Comparison of ENCODE assay signal across 8 cellular contexts in the genomic region with DNA sequence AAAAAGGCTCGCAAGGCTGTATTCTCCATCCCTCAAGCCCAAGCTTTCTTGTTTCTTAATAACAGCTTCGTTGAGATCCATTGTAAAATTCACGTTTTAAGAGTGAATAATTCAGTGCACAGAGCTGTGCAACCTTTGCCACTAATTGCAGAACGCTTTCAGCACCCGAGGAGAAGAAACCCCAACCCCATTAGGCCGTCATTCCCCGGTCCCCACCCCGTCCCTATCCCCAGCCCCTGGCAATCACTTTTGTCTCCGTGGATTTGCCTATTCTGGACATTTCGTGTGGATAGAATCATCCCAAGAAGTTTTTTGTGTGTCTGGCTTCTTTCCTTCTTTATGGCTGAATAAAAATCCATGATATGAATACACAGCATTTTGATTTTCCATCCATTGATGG. TPM values are rescaled to one million over a fixed set of nuclear protein-coding genes. Genes with fewer than 3 reads are reported as not detected.
DNase-seq lines count a peak whose midpoint lies in the region; ATAC-seq, FAIRE-seq and TF ChIP-seq lines count a peak whose summit lies in the region.
"Not testable (repeated sequence)": the region's sequence is repeated elsewhere in the genome, so short reads cannot be mapped to it uniquely, and the experiment has no call there.

No MANE protein-coding gene starts in this region.

- CTCF ChIA-PET in HCT116 (lab: Charles Lee): not testable (repeated sequence)

- not testable (repeated sequence) for TF ChIP-seq CTCF in AG10803 (conservative IDR thresholded peaks at IDR 0.05; ENCODE audit: low read length); HCT116 (IDR thresholded peaks at IDR 0.05 in 2 of 3, conservative IDR thresholded peaks at IDR 0.05 in 1 of 3; ENCODE audit: borderline replicate concordance in 1 of 3, insufficient read depth in 1 of 3, low read depth in 2 of 3, low read length in 2 of 3); OCI-LY1 (IDR thresholded peaks at IDR 0.05; ENCODE audit: low read length); astrocyte of the cerebellum (IDR thresholded peaks at IDR 0.05; ENCODE audit: low read depth, low read length, missing control alignments); kidney (IDR thresholded peaks at IDR 0.05; ENCODE audit: borderline replicate concordance, extremely low read depth, insufficient read depth); omental fat pad (IDR thresholded peaks at IDR 0.05)

- H2AFZ ChIP-seq in HCT116 (ENCODE audit: low read depth, low read length, poor library complexity, severe bottlenecking); OCI-LY1 (ENCODE audit: low read length): not testable (repeated sequence)

- H3K9ac ChIP-seq in HCT116 (ENCODE audit: low read length) (peak overlapping the region; percentile 50), OCI-LY1 (ENCODE audit: low read length) (peak overlapping the region; percentile 43; the same call in 1 of the 2 replicates), kidney (ENCODE audit: low read length in 2 of 2) (peak overlapping the region in 1 of 2 donors; percentile 61)
- not testable (repeated sequence) for H3K9ac ChIP-seq in stomach smooth muscle (ENCODE audit: low read length in 2 of 2)

- peak overlapping the region; percentile 54 for H3K4me3 ChIP-seq in AG10803 (ENCODE audit: low read length)
- peak overlapping the region; percentile 32 to 42; a peak in 3 of 4 replicates for H3K4me3 ChIP-seq in HCT116 (replicated peaks in 1 of 2; ENCODE audit: low read depth in 1 of 2, low read length in 2 of 2)
- peak overlapping the region; percentile 52 for H3K4me3 ChIP-seq in OCI-LY1 (ENCODE audit: low read depth, low read length, poor library complexity, severe bottlenecking)
- peak overlapping the region; percentile 37 for H3K4me3 ChIP-seq in astrocyte of the cerebellum (ENCODE audit: low read depth, low read length)
- peak overlapping the region; percentile 42 to 57 for H3K4me3 ChIP-seq in kidney (ENCODE audit: low read length in 2 of 2)
- H3K4me3 ChIP-seq in stomach smooth muscle (ENCODE audit: low read length in 2 of 2): not testable (repeated sequence)

- H3K4me1 ChIP-seq in HCT116 (ENCODE audit: control insufficient read depth in 1 of 2, insufficient read depth in 2 of 2, low read length in 2 of 2); OCI-LY1 (ENCODE audit: insufficient read depth, low read length, severe bottlenecking); kidney (ENCODE audit: control insufficient read depth in 1 of 2, insufficient read depth in 1 of 2, low read depth in 1 of 2, low read length in 2 of 2); stomach smooth muscle (ENCODE audit: control insufficient read depth, insufficient read depth, low read length): not testable (repeated sequence)

- intact Hi-C loops in HCT116 (cut with micrococcal nuclease); kidney (cut with DNase I): not testable (repeated sequence)

- BruUV-seq in HCT116 (replicated peaks; lab: Mats Ljungman, UMichigan): TSS peak; percentile 83

- H3K9me3 ChIP-seq in HCT116 (ENCODE audit: control insufficient read depth in 1 of 2, insufficient read depth in 1 of 2, low read depth in 1 of 2, low read length in 2 of 2); OCI-LY1 (ENCODE audit: low read length); kidney (ENCODE audit: control insufficient read depth in 1 of 2, low read length in 2 of 2); stomach smooth muscle (ENCODE audit: control insufficient read depth in 2 of 2, low read length in 2 of 2): not testable (repeated sequence)

- in situ Hi-C loops in astrocyte of the cerebellum (cut with HindIII; ENCODE audit: low sequenced_read_pairs): not testable (repeated sequence)

- not testable (repeated sequence) for H3K27me3 ChIP-seq in HCT116 (ENCODE audit: insufficient read depth, low read length); OCI-LY1 (ENCODE audit: insufficient read depth, low read length); stomach smooth muscle (ENCODE audit: control insufficient read depth in 1 of 2, insufficient read depth in 2 of 2, low read length in 2 of 2)

- not testable (repeated sequence) for TF ChIP-seq POLR2A in HCT116 (IDR thresholded peaks at IDR 0.05; ENCODE audit: borderline replicate concordance, extremely low read depth, insufficient read depth, insufficient read length)

- RAD21 ChIA-PET in HCT116 (lab: Charles Lee; ENCODE audit: low non-redundant PET in 1 of 2, low total read pairs in 2 of 2, uncharacterized antibody in 2 of 2, unreplicated experiment in 2 of 2): not testable (repeated sequence)

- not testable (repeated sequence) for DNase-seq in AG10803 (ENCODE audit: low read depth); HCT116 (ENCODE audit: low read depth, low spot score); astrocyte of the cerebellum (ENCODE audit: low read depth); kidney; omental fat pad (ENCODE audit: low spot score)

- ATAC-seq in HCT116: peak; percentile 6; the same call in 1 of the 2 replicates
- ATAC-seq in esophagus mucosa: peak; percentile 6
- peak; percentile 4 for ATAC-seq in omental fat pad (ENCODE audit: low FRiP score)

- POLR2A ChIA-PET in HCT116 (lab: Charles Lee): not testable (repeated sequence)

- not testable (repeated sequence) for H3F3A ChIP-seq in OCI-LY1 (ENCODE audit: insufficient read depth, low read length)

- not testable (repeated sequence) for H3K36me3 ChIP-seq in HCT116 (ENCODE audit: control insufficient read depth in 1 of 2, insufficient read depth in 2 of 2, low read length in 2 of 2); OCI-LY1 (ENCODE audit: insufficient read depth, low read length); kidney (ENCODE audit: control insufficient read depth in 1 of 2, insufficient read depth in 2 of 2, low read length in 2 of 2); stomach smooth muscle (ENCODE audit: control insufficient read depth in 2 of 2, insufficient read depth in 2 of 2, low read length in 2 of 2)

- FAIRE-seq in kidney (lab: Jason Lieb, UNC): not testable (repeated sequence)

- not testable (repeated sequence) for H4K20me1 ChIP-seq in HCT116 (ENCODE audit: insufficient read depth); OCI-LY1 (ENCODE audit: insufficient read depth, low read length)

- not testable (repeated sequence) for H3K27ac ChIP-seq in HCT116 (ENCODE audit: low read depth, low read length)
- H3K27ac ChIP-seq in OCI-LY1 (ENCODE audit: low read depth, low read length, poor library complexity, severe bottlenecking) (peak overlapping the region; percentile 36), kidney (ENCODE audit: low read depth in 2 of 2, low read length in 2 of 2) (peak overlapping the region; percentile 37 to 76), stomach smooth muscle (ENCODE audit: low read length) (peak overlapping the region; percentile 62)

- not testable (repeated sequence) for TF ChIP-seq RAD21 in HCT116 (IDR thresholded peaks at IDR 0.05; ENCODE audit: low read depth)

- H3K4me2 ChIP-seq in HCT116 (ENCODE audit: low read length) (peak overlapping the region; percentile 60), OCI-LY1 (ENCODE audit: low read length) (peak overlapping the region; percentile 57)

- not testable (repeated sequence) for H3K9me2 ChIP-seq in HCT116 (ENCODE audit: insufficient read depth); OCI-LY1 (ENCODE audit: low read depth, low read length)

- not testable (repeated sequence) for H3K79me2 ChIP-seq in HCT116 (ENCODE audit: insufficient read depth, low read length); OCI-LY1 (ENCODE audit: insufficient read depth, low read length)

RNA-seq across cellular contexts. Expression of a gene that starts 1.0 kb away (rescaled TPM):
- total RNA-seq in HCT116 (2021; ENCODE audit: unreplicated experiment): 10.0 TPM
- polyA plus RNA-seq in HCT116 (2012): 7.6 and 8.9 TPM in 2 replicates
- 19.0 TPM for total RNA-seq in esophagus mucosa
- 59.9 TPM for total RNA-seq in kidney
- polyA plus RNA-seq in kidney (ENCODE audit: insufficient read depth, low read depth, low replicate concordance): 17.5 TPM
- total RNA-seq in omental fat pad: 10 to 100 TPM; 36.0 to 45.9 (median 40.9) TPM

RNA-seq across cellular contexts. Expression of a gene that starts 19.8 kb away (rescaled TPM):
- 38.8 TPM for total RNA-seq in HCT116 (2021; ENCODE audit: unreplicated experiment)
- polyA plus RNA-seq in HCT116 (2012): 27.8 and 30.2 TPM in 2 replicates
- total RNA-seq in esophagus mucosa: 27.7 TPM
- total RNA-seq in kidney: 37.0 TPM
- 52.3 TPM for polyA plus RNA-seq in kidney (ENCODE audit: insufficient read depth, low read depth, low replicate concordance)
- total RNA-seq in omental fat pad: 10 to 100 TPM; 37.0 to 45.7 (median 40.1) TPM
